ENCODE assay signal across 9 cellular contexts in genomic region chr1:11000526-11000925, GRCh38. TPM values are rescaled to one million over a fixed set of nuclear protein-coding genes. Genes with fewer than 3 reads are reported as not detected.
"Had no signal": no experiment of that assay in that cellular context is flagged by ENCODE, and none has a peak within 500 bp of the region (broad histone marks: within the 10 kb centered on the region; RNA-seq: fewer than 3 reads in every experiment).

No MANE protein-coding gene starts in this region.

- H3K4me3 ChIP-seq: GM12878 had no signal

- FAIRE-seq: G401.6, GM12878, GM12891, GM12892, GM18507, GM19239 had no signal

- DNase-seq: GDM1, GF-D8 had no signal

- ATAC-seq: GM12878 had no signal

RNA-seq across cellular contexts. Expression of gene MASP2, which starts 46.5 kb away (rescaled TPM):
- total RNA-seq: G401 had no signal
